Comparison of ENCODE assay signal across 29 cellular contexts in the genomic region with DNA sequence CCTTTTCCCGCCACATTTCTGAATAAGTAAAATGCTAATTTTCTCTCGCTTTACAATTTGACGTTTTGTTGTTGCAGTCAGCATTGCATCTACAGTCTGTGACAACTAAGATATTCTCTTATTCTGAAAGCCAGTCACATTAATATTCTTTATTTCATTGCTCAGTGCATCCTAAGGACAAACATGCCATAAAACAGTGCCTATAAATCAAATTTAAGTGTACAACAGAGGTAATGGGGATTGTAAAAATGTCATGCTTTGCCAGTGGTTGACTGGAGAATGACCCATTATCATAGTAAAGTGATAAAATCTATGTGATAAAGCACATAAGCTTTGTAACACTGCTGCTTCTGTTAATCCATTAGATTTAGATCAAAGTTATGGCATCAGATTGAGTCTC.
"Had no signal": no experiment of that assay in that cellular context is flagged by ENCODE, and none has a peak within 500 bp of the region (broad histone marks: within the 10 kb centered on the region; RNA-seq: fewer than 3 reads in every experiment).

No MANE protein-coding gene starts in this region.

- DNase-seq: activated CD4-positive, alpha-beta memory T cell treated with anti-CD3 and anti-CD28 coated beads, Interleukin-2, amount 10 ng/mL, durations not matched to agents 7 days and 5 days; activated CD4-positive, alpha-beta T cell treated with anti-CD3 and anti-CD28 coated beads for 36 hours; activated CD4-positive, alpha-beta T cell treated with anti-CD3 and anti-CD28 coated beads, Interleukin-2, amount 10 ng/mL, durations not matched to agents 7 days and 5 days; activated CD4-positive, alpha-beta T cell treated with anti-CD3 and anti-CD28 coated beads, Interleukin-2, amount 50 U/mL, for 4 hours; activated CD4-positive, CD25-positive, alpha-beta regulatory T cell; activated CD4-positive, CD25-positive, alpha-beta regulatory T cell treated with anti-CD3 and anti-CD28 coated beads, Interleukin-2, amount 50 U/mL, for 72 hours; activated CD8-positive, alpha-beta memory T cell treated with anti-CD3 and anti-CD28 coated beads, Interleukin-2, amount 50 U/mL, for 48 hours; activated gamma-delta T cell; activated naive CD4-positive, alpha-beta T cell; activated naive CD8-positive, alpha-beta T cell treated with anti-CD3 and anti-CD28 coated beads for 36 hours; activated naive CD8-positive, alpha-beta T cell treated with anti-CD3 and anti-CD28 coated beads, Interleukin-2, amount 50 U/mL, for 24 hours; activated T-cell treated with anti-CD3 and anti-CD28 coated beads for 4 hours; activated T-cell treated with anti-CD3 and anti-CD28 coated beads, Interleukin-2, amount 50 U/mL, for 24 hours; activated T-cell treated with anti-CD3 and anti-CD28 coated beads, Interleukin-2, amount 50 U/mL, for 72 hours; adrenal gland; amygdala; aorta; body of pancreas; caudate nucleus; cortex of kidney; effector memory CD4-positive, alpha-beta T cell; endodermal cell; foreskin fibroblast; glutamatergic neuron; heart left ventricle; hypothalamus; T-helper 2 cell had no signal

- ATAC-seq: activated CD4-positive, alpha-beta T cell treated with anti-CD3 and anti-CD28 coated beads for 36 hours; activated naive CD8-positive, alpha-beta T cell treated with anti-CD3 and anti-CD28 coated beads, Interleukin-2, amount 50 U/mL, for 24 hours; activated T-cell treated with anti-CD3 and anti-CD28 coated beads, Interleukin-2, amount 50 U/mL, for 72 hours; body of pancreas; esophagus mucosa; heart left ventricle had no signal

- H3K9me3 Mint-ChIP-seq: activated naive CD4-positive, alpha-beta T cell treated with anti-CD3 and anti-CD28 coated beads, Interleukin-2, amount 50 U/mL, for 24 hours had no signal

- H3K4me1 ChIP-seq: adrenal gland, body of pancreas, heart left ventricle had no signal

- H3K4me1 Mint-ChIP-seq: activated CD4-positive, alpha-beta memory T cell treated with anti-CD3 and anti-CD28 coated beads, Interleukin-2, amount 10 ng/mL, durations not matched to agents 7 days and 5 days; activated CD4-positive, alpha-beta T cell treated with anti-CD3 and anti-CD28 coated beads for 36 hours; activated CD4-positive, alpha-beta T cell treated with anti-CD3 and anti-CD28 coated beads, Interleukin-2, amount 10 ng/mL, durations not matched to agents 7 days and 5 days; activated naive CD4-positive, alpha-beta T cell treated with anti-CD3 and anti-CD28 coated beads, Interleukin-2, amount 50 U/mL, for 24 hours; activated naive CD8-positive, alpha-beta T cell treated with anti-CD3 and anti-CD28 coated beads for 36 hours; activated naive CD8-positive, alpha-beta T cell treated with anti-CD3 and anti-CD28 coated beads, Interleukin-2, amount 50 U/mL, for 24 hours had no signal

- H3K9me3 ChIP-seq: adrenal gland, body of pancreas had no signal

- H3K36me3 ChIP-seq: adrenal gland, heart left ventricle had no signal

- H3K27ac Mint-ChIP-seq: activated CD4-positive, alpha-beta memory T cell treated with anti-CD3 and anti-CD28 coated beads, Interleukin-2, amount 10 ng/mL, durations not matched to agents 7 days and 5 days; activated CD4-positive, alpha-beta T cell treated with anti-CD3 and anti-CD28 coated beads for 36 hours; activated CD4-positive, alpha-beta T cell treated with anti-CD3 and anti-CD28 coated beads, Interleukin-2, amount 10 ng/mL, durations not matched to agents 7 days and 5 days; activated naive CD4-positive, alpha-beta T cell treated with anti-CD3 and anti-CD28 coated beads, Interleukin-2, amount 50 U/mL, for 24 hours; activated naive CD8-positive, alpha-beta T cell treated with anti-CD3 and anti-CD28 coated beads for 36 hours; activated naive CD8-positive, alpha-beta T cell treated with anti-CD3 and anti-CD28 coated beads, Interleukin-2, amount 50 U/mL, for 24 hours; activated T-cell treated with anti-CD3 and anti-CD28 coated beads, Interleukin-2, amount 50 U/mL, for 24 hours; activated T-cell treated with anti-CD3 and anti-CD28 coated beads, Interleukin-2, amount 50 U/mL, for 72 hours; endodermal cell had no signal

- H3K4me3 Mint-ChIP-seq: activated CD4-positive, alpha-beta memory T cell treated with anti-CD3 and anti-CD28 coated beads, Interleukin-2, amount 10 ng/mL, durations not matched to agents 7 days and 5 days; activated CD4-positive, alpha-beta T cell treated with anti-CD3 and anti-CD28 coated beads for 36 hours; activated CD4-positive, alpha-beta T cell treated with anti-CD3 and anti-CD28 coated beads, Interleukin-2, amount 10 ng/mL, durations not matched to agents 7 days and 5 days; activated naive CD4-positive, alpha-beta T cell treated with anti-CD3 and anti-CD28 coated beads, Interleukin-2, amount 50 U/mL, for 24 hours; activated naive CD8-positive, alpha-beta T cell treated with anti-CD3 and anti-CD28 coated beads for 36 hours; activated naive CD8-positive, alpha-beta T cell treated with anti-CD3 and anti-CD28 coated beads, Interleukin-2, amount 50 U/mL, for 24 hours; activated T-cell treated with anti-CD3 and anti-CD28 coated beads, Interleukin-2, amount 50 U/mL, for 24 hours; activated T-cell treated with anti-CD3 and anti-CD28 coated beads, Interleukin-2, amount 50 U/mL, for 72 hours; endodermal cell had no signal

- H3K27me3 ChIP-seq: adrenal gland, body of pancreas, heart left ventricle had no signal

- H3K27me3 Mint-ChIP-seq: activated CD4-positive, alpha-beta memory T cell treated with anti-CD3 and anti-CD28 coated beads, Interleukin-2, amount 10 ng/mL, durations not matched to agents 7 days and 5 days; activated CD4-positive, alpha-beta T cell treated with anti-CD3 and anti-CD28 coated beads for 36 hours; activated CD4-positive, alpha-beta T cell treated with anti-CD3 and anti-CD28 coated beads, Interleukin-2, amount 10 ng/mL, durations not matched to agents 7 days and 5 days; activated naive CD4-positive, alpha-beta T cell treated with anti-CD3 and anti-CD28 coated beads, Interleukin-2, amount 50 U/mL, for 24 hours; activated naive CD8-positive, alpha-beta T cell treated with anti-CD3 and anti-CD28 coated beads for 36 hours; activated naive CD8-positive, alpha-beta T cell treated with anti-CD3 and anti-CD28 coated beads, Interleukin-2, amount 50 U/mL, for 24 hours; activated T-cell treated with anti-CD3 and anti-CD28 coated beads, Interleukin-2, amount 50 U/mL, for 24 hours had no signal

- H3K4me3 ChIP-seq: adrenal gland, body of pancreas, heart left ventricle had no signal

- H3K27ac ChIP-seq: adrenal gland, body of pancreas, heart left ventricle had no signal

- H3K36me3 Mint-ChIP-seq: activated naive CD4-positive, alpha-beta T cell treated with anti-CD3 and anti-CD28 coated beads, Interleukin-2, amount 50 U/mL, for 24 hours; activated naive CD8-positive, alpha-beta T cell treated with anti-CD3 and anti-CD28 coated beads for 36 hours had no signal
